8 cellular contexts compared by ENCODE assay signal in the genomic region with DNA sequence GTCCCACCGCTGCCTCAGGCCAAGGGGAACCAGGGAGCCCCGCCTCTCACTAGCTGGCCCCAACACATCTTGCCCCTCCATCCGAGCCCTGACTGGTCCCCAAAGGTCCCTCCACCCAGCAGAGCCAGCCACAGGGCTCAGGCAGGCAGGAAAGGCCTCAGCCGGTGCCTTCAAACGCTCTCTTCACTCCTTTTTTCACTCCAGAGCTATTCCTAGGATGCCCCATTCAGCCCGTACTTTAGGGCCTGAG. TPM values are rescaled to one million over a fixed set of nuclear protein-coding genes. Genes with fewer than 3 reads are reported as not detected.
A peak's percentile ranks its signal among the peaks of the same experiment; 100 is the strongest.
DNase-seq lines count a peak whose midpoint lies in the region; ATAC-seq and TF ChIP-seq lines count a peak whose summit lies in the region.

No MANE protein-coding gene starts in this region.

- H3K4me3 Mint-ChIP-seq in chondrocyte (ENCODE audit: unreplicated experiment), result peak overlapping the region; percentile 77

- intact Hi-C loops in A673 (cut with micrococcal nuclease; ENCODE audit: unreplicated experiment), result no loop called here

- CTCF ChIA-PET in A673 (lab: Charles Lee), result interaction anchor here (1.0 kb wide), 1 partner anchor 446 kb away, joined by 3 read pairs; no protein-coding TSS in a partner anchor

- TF ChIP-seq CTCF in A673 (conservative IDR thresholded peaks at IDR 0.05; ENCODE audit: low read depth, low read length), result no peak
- no peak for TF ChIP-seq CTCF in chondrocyte (IDR thresholded peaks at IDR 0.05)
- no peak for TF ChIP-seq CTCF in GM20000 (IDR thresholded peaks at IDR 0.05; ENCODE audit: extremely low read depth, missing control alignments)

- ATAC-seq in GM21390 (IDR thresholded peaks at IDR 0.05; ENCODE audit: unreplicated experiment) (no peak), GM18861 (IDR thresholded peaks at IDR 0.05; ENCODE audit: unreplicated experiment) (no peak)

- peaks cover 4% of the 10 kb centered on the region for H3K36me3 Mint-ChIP-seq in chondrocyte (ENCODE audit: low read depth)

- no peaks in the 10 kb centered on the region for H3K9me3 Mint-ChIP-seq in chondrocyte (ENCODE audit: low read depth)

- WGBS in HUES64, result 2% methylated on average over 6 of the region's 6 CpGs

- H3K27ac ChIP-seq in A673 (ENCODE audit: low read depth, low read length, poor library complexity, severe bottlenecking), result peak overlapping the region; percentile 94
- peak overlapping the region; percentile 97 for H3K27ac ChIP-seq in HUES64 (ENCODE audit: low read depth, low read length)
- peak overlapping the region; percentile 89 for H3K27ac ChIP-seq in muscle layer of duodenum (ENCODE audit: low read length)

- no peaks in the 10 kb centered on the region for H3K9me3 ChIP-seq in A673 (ENCODE audit: low read depth, low read length, poor library complexity, severe bottlenecking)
- no peaks in the 10 kb centered on the region for H3K9me3 ChIP-seq in HUES64 (ENCODE audit: insufficient read depth, low read depth, low read length)
- no peaks in the 10 kb centered on the region for H3K9me3 ChIP-seq in muscle layer of duodenum (ENCODE audit: control insufficient read depth in 1 of 2, low read length in 2 of 2)

- peak overlapping the region; percentile 88 for H3K9ac ChIP-seq in HUES64 (ENCODE audit: low read depth, low read length)

- H3K27me3 ChIP-seq in A673 (replicated peaks; ENCODE audit: insufficient read depth, low read depth, low read length, poor library complexity), result no peaks in the 10 kb centered on the region
- H3K27me3 ChIP-seq in HUES64 (ENCODE audit: insufficient read depth, low read length), result no peaks in the 10 kb centered on the region
- H3K27me3 ChIP-seq in muscle layer of duodenum (ENCODE audit: low read depth, low read length), result no peaks in the 10 kb centered on the region

- H3K27ac Mint-ChIP-seq in chondrocyte (ENCODE audit: unreplicated experiment), result peak overlapping the region; percentile 86

- TSS peak; percentile 20 for BruUV-seq in A673 (replicated peaks; lab: Mats Ljungman, UMichigan)

- H3K36me3 ChIP-seq in A673 (ENCODE audit: insufficient read depth, low read length, poor library complexity, severe bottlenecking) (no peaks in the 10 kb centered on the region), HUES64 (ENCODE audit: insufficient read depth, low read length) (peaks cover 33% of the 10 kb centered on the region), muscle layer of duodenum (ENCODE audit: control insufficient read depth in 1 of 2, insufficient read depth in 2 of 2, low read length in 2 of 2) (peaks cover 0 to 10% of the 10 kb centered on the region in 2 donors)

- peaks cover 20% of the 10 kb centered on the region for H3K4me1 ChIP-seq in A673 (ENCODE audit: insufficient read depth, low read length, poor library complexity, severe bottlenecking)
- peaks cover 8% of the 10 kb centered on the region; the same call in 1 of the 2 replicates for H3K4me1 ChIP-seq in HUES64 (ENCODE audit: insufficient read depth, low read length)
- H3K4me1 ChIP-seq in muscle layer of duodenum (ENCODE audit: control insufficient read depth in 1 of 2, insufficient read depth in 2 of 2, low read length in 2 of 2), result peaks cover 0 to 23% of the 10 kb centered on the region in 2 donors

- H3K27me3 Mint-ChIP-seq in chondrocyte (ENCODE audit: low read depth), result no peaks in the 10 kb centered on the region

- POLR2A ChIA-PET in A673 (lab: Charles Lee; ENCODE audit: low non-redundant PET), result no interaction called here

- H3K4me3 ChIP-seq in A673 (ENCODE audit: low read depth, low read length, poor library complexity, severe bottlenecking) (peak overlapping the region; percentile 58), HUES64 (ENCODE audit: low read length) (peak overlapping the region; percentile 77), muscle layer of duodenum (ENCODE audit: low read depth in 1 of 2, low read length in 2 of 2) (peak overlapping the region; percentile 59 to 75)

- H3K4me1 Mint-ChIP-seq in chondrocyte (ENCODE audit: low read depth), result peaks cover 27% of the 10 kb centered on the region

- no peak for DNase-seq in A673 (ENCODE audit: low spot score)
- DNase-seq in chondrocyte (ENCODE audit: low spot score), result no peak
- no peak for DNase-seq in GM20000 (ENCODE audit: low spot score)
- no peak for DNase-seq in DMS153 (lab: John Stamatoyannopoulos, UW)

RNA-seq across cellular contexts. Expression of a gene that starts 1.5 kb away (rescaled TPM):
- total RNA-seq in A673 (2021), result 43.0 and 45.7 TPM in 2 replicates
- 15.3 TPM for polyA plus RNA-seq in HUES64 (2013, experiment 1 of 2)
- polyA plus RNA-seq in HUES64 (2013, experiment 2 of 2), result 18.2 TPM
- 2.8 to 3.7 TPM (median 3.1 TPM) in 3 replicates for total RNA-seq in chondrocyte

RNA-seq across cellular contexts. Expression of a gene that starts 7.2 kb away (rescaled TPM):
- total RNA-seq in A673 (2021) (136 and 140 TPM in 2 replicates), chondrocyte (89.5 to 99.8 TPM (median 91.4 TPM) in 3 replicates)
- 88.5 TPM for polyA plus RNA-seq in HUES64 (2013, experiment 1 of 2)
- 80.7 TPM for polyA plus RNA-seq in HUES64 (2013, experiment 2 of 2)

RNA-seq across cellular contexts. Expression of a gene that starts 16.8 kb away (rescaled TPM):
- 3.4 and 5.7 TPM in 2 replicates for total RNA-seq in A673 (2021)
- polyA plus RNA-seq in HUES64 (2013, experiment 1 of 2), result 5.8 TPM
- 6.9 TPM for polyA plus RNA-seq in HUES64 (2013, experiment 2 of 2)
- 6.5 to 13.4 TPM (median 13.1 TPM) in 3 replicates for total RNA-seq in chondrocyte

RNA-seq across cellular contexts. Expression of a gene that starts 23.1 kb away (rescaled TPM):
- total RNA-seq in A673 (2021) (not detected in 2 replicates), chondrocyte (not detected in 3 replicates)
- not detected for polyA plus RNA-seq in HUES64 (2013, experiment 1 of 2)
- polyA plus RNA-seq in HUES64 (2013, experiment 2 of 2), result not detected

RNA-seq across cellular contexts. Expression of a gene that starts 41.6 kb away (rescaled TPM):
- 0.64 and 0.87 TPM in 2 replicates for total RNA-seq in A673 (2021)
- polyA plus RNA-seq in HUES64 (2013, experiment 1 of 2), result 11.7 TPM
- polyA plus RNA-seq in HUES64 (2013, experiment 2 of 2), result 12.6 TPM
- 2.2 to 2.9 TPM (median 2.5 TPM) in 3 replicates for total RNA-seq in chondrocyte
